8 cellular contexts compared by ENCODE assay signal in the genomic region with DNA sequence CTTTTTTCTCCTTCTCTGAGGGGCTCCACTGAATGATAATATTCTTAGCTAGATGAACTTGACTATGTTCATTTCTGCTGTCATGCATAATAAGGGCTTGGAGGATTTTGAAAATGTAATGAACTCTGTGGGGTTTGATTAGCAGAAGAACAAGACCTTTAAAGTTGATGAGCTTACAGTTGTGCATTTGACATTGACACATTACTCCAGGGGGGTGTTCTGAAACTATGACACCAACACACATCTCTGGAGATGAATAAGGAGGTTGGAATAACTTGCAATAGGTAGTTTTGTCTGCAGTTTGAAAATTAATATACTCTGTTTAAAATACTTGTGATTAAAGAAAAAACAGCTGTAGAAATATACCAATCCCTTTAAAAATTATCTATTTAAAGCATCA.
"Had no signal": no experiment of that assay in that cellular context is flagged by ENCODE, and none has a peak within 500 bp of the region (broad histone marks: within the 10 kb centered on the region; RNA-seq: fewer than 3 reads in every experiment).

No MANE protein-coding gene starts in this region.

- DNase-seq: H9, HCEC 1CT had no signal

- H3K4me2 ChIP-seq: GM23338 had no signal

- H3K27ac Mint-ChIP-seq: GM23338 had no signal

- H3K27me3 Mint-ChIP-seq: IgD-negative memory B cell had no signal

- FAIRE-seq: H1, H54, HepG2 had no signal

- H3K27ac ChIP-seq: HL-60 had no signal

- H2AFZ ChIP-seq: GM23338 had no signal

- H3K4me3 ChIP-seq: GM23338 had no signal

- H3K4me3 Mint-ChIP-seq: GM23338, H9, IgD-negative memory B cell had no signal

- ATAC-seq: GM23338, HepG2 had no signal

- H3K9me3 Mint-ChIP-seq: GM23338, H9, IgD-negative memory B cell had no signal
